ENCODE assay signal across 15 cellular contexts in genomic region chr5:167263185-167263584, GRCh38.
DNase-seq lines count a peak whose midpoint lies in the region; ATAC-seq and TF ChIP-seq lines count a peak whose summit lies in the region.
"Had no signal": no experiment of that assay in that cellular context is flagged by ENCODE, and none has a peak within 500 bp of the region (broad histone marks: within the 10 kb centered on the region; RNA-seq: fewer than 3 reads in every experiment).

No MANE protein-coding gene starts in this region.

- no peaks in the 10 kb centered on the region for H3K9me3 ChIP-seq in MM.1S (replicated peaks; ENCODE audit: insufficient read depth, low read length)

- H3K9me2 ChIP-seq in MM.1S (replicated peaks; ENCODE audit: insufficient read depth, low read length), result no peaks in the 10 kb centered on the region

- H3K4me1 ChIP-seq in MM.1S (ENCODE audit: low read length), result no peaks in the 10 kb centered on the region

- H3K4me3 ChIP-seq in AG04449 (ENCODE audit: low read depth, low read length) (no peak overlapping the region), MM.1S (ENCODE audit: low read length) (no peak overlapping the region), retinal pigment epithelial cell (ENCODE audit: low read length) (no peak overlapping the region)
- H3K4me3 ChIP-seq: BLaER1 treated with 17β-estradiol and CSF1 and Interleukin-3, amounts not matched to agents 10 nM and 100 nM had no signal

- H3F3A ChIP-seq in MM.1S (ENCODE audit: insufficient read depth, low read length), result no peaks in the 10 kb centered on the region

- peak; percentile 23 for DNase-seq in AG04449 (ENCODE audit: low read depth, low spot score)
- no peak for DNase-seq in MM.1S
- peak; percentile 53 for DNase-seq in astrocyte of the hippocampus (ENCODE audit: low read depth, low spot score)
- peak; percentile 79 for DNase-seq in retinal pigment epithelial cell (ENCODE audit: low read depth)
- DNase-seq in stimulated activated naive CD4-positive, alpha-beta T cell (lab: John Stamatoyannopoulos, UW), result no peak
- DNase-seq: 8988T; Calu3; CD8-positive, alpha-beta T cell; DMS 273 treated with DMSO at 0.1 percent for 48 hours; DMS53; DND-41; H9 had no signal

- POLR2A ChIA-PET in AG04449 (lab: Yijun Ruan, JAX), result no interaction called here

- no peaks in the 10 kb centered on the region for H3K79me2 ChIP-seq in MM.1S (ENCODE audit: low read length)

- TF ChIP-seq CTCF in AG04449 (IDR thresholded peaks at IDR 0.05; ENCODE audit: insufficient read depth, low read length, missing control alignments) (no peak), MM.1S (IDR thresholded peaks at IDR 0.05; ENCODE audit: low read length) (no peak), retinal pigment epithelial cell (conservative IDR thresholded peaks at IDR 0.05; ENCODE audit: low read depth, low read length) (no peak)

- CTCF ChIA-PET in AG04449 (lab: Yijun Ruan, JAX), result interaction anchor here (1.3 to 1.5 kb wide), 2 partner anchors 20 to 302 kb away, joined by 3 to 4 read pairs; no protein-coding TSS in a partner anchor

- no peaks in the 10 kb centered on the region for H3K27me3 ChIP-seq in MM.1S (replicated peaks; ENCODE audit: insufficient read depth, low read length)
- H3K27me3 ChIP-seq: BLaER1 treated with 17β-estradiol and CSF1 and Interleukin-3, amounts not matched to agents 10 nM and 100 nM had no signal

- H3K9ac ChIP-seq in MM.1S (ENCODE audit: low read length), result no peak overlapping the region
- H3K9ac ChIP-seq: BLaER1 treated with 17β-estradiol and CSF1 and Interleukin-3, amounts not matched to agents 10 nM and 100 nM had no signal

- no peaks in the 10 kb centered on the region for H3K36me3 ChIP-seq in MM.1S (replicated peaks; ENCODE audit: insufficient read depth, low read length)
- H3K36me3 ChIP-seq: BLaER1 treated with 17β-estradiol and CSF1 and Interleukin-3, amounts not matched to agents 10 nM and 100 nM had no signal

- no peak overlapping the region for H3K27ac ChIP-seq in MM.1S (ENCODE audit: low read length)
- H3K27ac ChIP-seq: BLaER1 treated with 17β-estradiol and CSF1 and Interleukin-3, amounts not matched to agents 10 nM and 100 nM had no signal

- H4K20me1 ChIP-seq in MM.1S (ENCODE audit: insufficient read depth, low read length), result no peaks in the 10 kb centered on the region
- H4K20me1 ChIP-seq: BLaER1 treated with 17β-estradiol and CSF1 and Interleukin-3, amounts not matched to agents 10 nM and 100 nM had no signal

- H3K4me2 ChIP-seq in MM.1S (ENCODE audit: low read depth, low read length), result 0 out of 2 replicates have a peak overlapping the region, but pooled peaks have one; percentile 1
- H3K4me2 ChIP-seq: BLaER1 treated with 17β-estradiol and CSF1 and Interleukin-3, amounts not matched to agents 10 nM and 100 nM had no signal

- no peak for ATAC-seq in GM19035 (IDR thresholded peaks at IDR 0.05; ENCODE audit: unreplicated experiment)
- ATAC-seq in HG03108 (IDR thresholded peaks at IDR 0.05; ENCODE audit: unreplicated experiment), result no peak
- ATAC-seq: CD8-positive, alpha-beta T cell had no signal

- H2AFZ ChIP-seq in MM.1S (ENCODE audit: low read length), result no peak overlapping the region

Comparison
In these comparisons a context has a peak if more than half of its experiments do, and no peak if none do; other contexts are left out.
1. DNase-seq: peak in AG04449 (single experiment), astrocyte of the hippocampus (single experiment) and retinal pigment epithelial cell (single experiment); none in MM.1S (single experiment) and stimulated activated naive CD4-positive, alpha-beta T cell (0 of 6).